In the genomic region with DNA sequence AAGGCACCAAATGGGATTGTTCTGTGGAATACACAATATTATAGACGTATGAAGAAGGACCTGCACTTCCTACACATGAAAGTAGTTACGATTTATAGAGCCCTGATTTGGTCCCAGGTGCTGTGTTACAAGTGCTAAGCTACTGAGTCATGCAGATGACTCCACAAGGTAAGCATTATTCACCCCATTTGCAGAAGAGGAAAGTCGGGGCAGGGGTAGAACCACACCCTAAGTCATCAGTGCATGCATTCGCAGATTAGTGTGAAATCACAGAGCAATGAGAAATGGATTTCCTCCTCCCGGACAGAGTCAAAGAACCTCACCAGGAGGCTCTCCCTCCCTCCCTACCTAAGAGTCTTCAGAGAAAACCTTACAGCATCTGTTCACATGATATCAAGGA, we compare ENCODE assay signal across 21 cellular contexts.
"Had no signal": no experiment of that assay in that cellular context is flagged by ENCODE, and none has a peak within 500 bp of the region (broad histone marks: within the 10 kb centered on the region; RNA-seq: fewer than 3 reads in every experiment).

No MANE protein-coding gene starts in this region.

- H3K27ac ChIP-seq: dorsolateral prefrontal cortex, heart left ventricle, neutrophil, psoas muscle, right lobe of liver, suprapubic skin, thyroid gland had no signal

- H3K4me1 ChIP-seq: psoas muscle, right lobe of liver had no signal

- FAIRE-seq: endometrium, frontal cortex, urothelium cell line had no signal

- H3K4me1 Mint-ChIP-seq: naive thymus-derived CD8-positive, alpha-beta T cell had no signal

- H3K36me3 Mint-ChIP-seq: stimulated activated effector memory CD8-positive, alpha-beta T cell treated with anti-CD3 and anti-CD28 coated beads, Interleukin-12 subunit alpha, Interleukin-12 subunit beta, amount 100 ng/mL, for 72 hours; type B pancreatic cell had no signal

- H3K36me3 ChIP-seq: heart left ventricle, neutrophil, right lobe of liver, suprapubic skin, thyroid gland had no signal

- ATAC-seq: heart left ventricle; mucosa of descending colon; naive thymus-derived CD8-positive, alpha-beta T cell; stimulated activated effector memory CD8-positive, alpha-beta T cell treated with anti-CD3 and anti-CD28 coated beads, Interleukin-12 subunit alpha, Interleukin-12 subunit beta, amount 100 ng/mL, for 72 hours; stimulated activated naive CD8-positive, alpha-beta T cell treated with anti-CD3 and anti-CD28 coated beads, Interleukin-15, Interleukin-2, amounts not matched to agents 100 U/mL and 50 U/mL, for 24 hours had no signal

- H3K27me3 ChIP-seq: dorsolateral prefrontal cortex, right lobe of liver, thyroid gland had no signal

- H3K27ac Mint-ChIP-seq: stimulated activated effector memory CD8-positive, alpha-beta T cell treated with anti-CD3 and anti-CD28 coated beads, Interleukin-12 subunit alpha, Interleukin-12 subunit beta, amount 100 ng/mL, for 72 hours; type B pancreatic cell had no signal

- H3K4me3 Mint-ChIP-seq: naive thymus-derived CD8-positive, alpha-beta T cell; stimulated activated effector memory CD8-positive, alpha-beta T cell treated with anti-CD3 and anti-CD28 coated beads, Interleukin-12 subunit alpha, Interleukin-12 subunit beta, amount 100 ng/mL, for 72 hours; type B pancreatic cell had no signal

- DNase-seq: cortex of kidney; dorsolateral prefrontal cortex; effector memory CD4-positive, alpha-beta T cell; heart left ventricle; hippocampal formation; mucosa of descending colon; naive thymus-derived CD8-positive, alpha-beta T cell; psoas muscle; retina; right lobe of liver; stimulated activated CD4-positive, alpha-beta T cell treated with anti-CD3 and anti-CD28 coated beads, Interleukin-4, amount 100 ng/mL, for 1 hour; stimulated activated CD8-positive, alpha-beta memory T cell treated with anti-CD3 and anti-CD28 coated beads, Interleukin-4, amount 100 ng/mL, for 48 hours; stimulated activated naive CD8-positive, alpha-beta T cell treated with anti-CD3 and anti-CD28 coated beads, Interleukin-15, Interleukin-2, amounts not matched to agents 100 U/mL and 50 U/mL, for 24 hours; thyroid gland had no signal

- H3K9me3 ChIP-seq: heart left ventricle, mucosa of descending colon, neutrophil, psoas muscle, right lobe of liver, suprapubic skin, thyroid gland had no signal

- H3K4me3 ChIP-seq: dorsolateral prefrontal cortex, heart left ventricle, mucosa of descending colon, psoas muscle, right lobe of liver, suprapubic skin, thyroid gland had no signal
